9 cellular contexts compared by ENCODE assay signal in genomic region chr9:96478829-96479371, GRCh38. TPM values are rescaled to one million over a fixed set of nuclear protein-coding genes. Genes with fewer than 3 reads are reported as not detected.
DNase-seq lines count a peak whose midpoint lies in the region; ATAC-seq and FAIRE-seq lines count a peak whose summit lies in the region.
"Had no signal": no experiment of that assay in that cellular context is flagged by ENCODE, and none has a peak within 500 bp of the region (broad histone marks: within the 10 kb centered on the region; RNA-seq: fewer than 3 reads in every experiment).

No MANE protein-coding gene starts in this region.

- intact Hi-C loops in activated T-helper 1 cell treated with anti-CD3 and anti-CD28 coated beads, Interleukin-12 subunit alpha, Interleukin-12 subunit beta, Interleukin-2, Interleukin-4 antibody, amounts not matched to agents 30 ng/mL and 10 ng/mL and 1 ng/mL, durations not matched to agents 14 hours and 24 hours and 36 hours (cut with micrococcal nuclease) = loop anchor here (1.0 to 5.0 kb wide), 4 partner anchors 12 to 87 kb away; partner anchors contain the start of gene ZNF367

- peak overlapping the region; percentile 50 for H3K27ac Mint-ChIP-seq in activated T-helper 1 cell treated with anti-CD3 and anti-CD28 coated beads, Interleukin-12 subunit alpha, Interleukin-12 subunit beta, Interleukin-2, Interleukin-4 antibody, amounts not matched to agents 30 ng/mL and 10 ng/mL and 1 ng/mL, durations not matched to agents 14 hours and 24 hours and 36 hours

- peak; percentile 13 for DNase-seq in stimulated activated naive CD4-positive, alpha-beta T cell treated with Interleukin-2 at 50 U/mL for 16 hours (lab: John Stamatoyannopoulos, UW)
- DNase-seq in stimulated activated naive CD4-positive, alpha-beta T cell (lab: John Stamatoyannopoulos, UW) = no peak
- no peak for DNase-seq in activated T-helper 1 cell treated with anti-CD3 and anti-CD28 coated beads, Interleukin-12 subunit alpha, Interleukin-12 subunit beta, Interleukin-2, Interleukin-4 antibody, amounts not matched to agents 30 ng/mL and 10 ng/mL and 1 ng/mL, durations not matched to agents 14 hours and 24 hours and 36 hours (ENCODE audit: low spot score)
- DNase-seq in ureter (ENCODE audit: low spot score) = peak; percentile 28
- DNase-seq in NCI-H187 (lab: John Stamatoyannopoulos, UW) = no peak
- DNase-seq in GM19239 (ENCODE audit: insufficient read length, low spot score) = no peak
- DNase-seq in activated effector memory CD4-positive, alpha-beta T cell treated with anti-CD3 and anti-CD28 coated beads, Interleukin-2, amount 50 U/mL, for 16 hours = no peak
- DNase-seq: cerebellar nuclear complex had no signal

- no peaks in the 10 kb centered on the region for H3K9me3 Mint-ChIP-seq in activated T-helper 1 cell treated with anti-CD3 and anti-CD28 coated beads, Interleukin-12 subunit alpha, Interleukin-12 subunit beta, Interleukin-2, Interleukin-4 antibody, amounts not matched to agents 30 ng/mL and 10 ng/mL and 1 ng/mL, durations not matched to agents 14 hours and 24 hours and 36 hours

- peaks cover 16% of the 10 kb centered on the region for H3K36me3 Mint-ChIP-seq in activated T-helper 1 cell treated with anti-CD3 and anti-CD28 coated beads, Interleukin-12 subunit alpha, Interleukin-12 subunit beta, Interleukin-2, Interleukin-4 antibody, amounts not matched to agents 30 ng/mL and 10 ng/mL and 1 ng/mL, durations not matched to agents 14 hours and 24 hours and 36 hours (ENCODE audit: low read depth)

- H3K4me1 Mint-ChIP-seq in activated T-helper 1 cell treated with anti-CD3 and anti-CD28 coated beads, Interleukin-12 subunit alpha, Interleukin-12 subunit beta, Interleukin-2, Interleukin-4 antibody, amounts not matched to agents 30 ng/mL and 10 ng/mL and 1 ng/mL, durations not matched to agents 14 hours and 24 hours and 36 hours (ENCODE audit: low read depth) = peaks cover 19% of the 10 kb centered on the region

- peak; percentile 82 for ATAC-seq in HG03039 (IDR thresholded peaks at IDR 0.05; ENCODE audit: unreplicated experiment)

- H3K27me3 Mint-ChIP-seq in activated T-helper 1 cell treated with anti-CD3 and anti-CD28 coated beads, Interleukin-12 subunit alpha, Interleukin-12 subunit beta, Interleukin-2, Interleukin-4 antibody, amounts not matched to agents 30 ng/mL and 10 ng/mL and 1 ng/mL, durations not matched to agents 14 hours and 24 hours and 36 hours (ENCODE audit: insufficient read depth) = no peaks in the 10 kb centered on the region

- FAIRE-seq in GM19239 (lab: Jason Lieb, UNC) = no peak

- H3K4me3 Mint-ChIP-seq in activated T-helper 1 cell treated with anti-CD3 and anti-CD28 coated beads, Interleukin-12 subunit alpha, Interleukin-12 subunit beta, Interleukin-2, Interleukin-4 antibody, amounts not matched to agents 30 ng/mL and 10 ng/mL and 1 ng/mL, durations not matched to agents 14 hours and 24 hours and 36 hours = no peak overlapping the region

RNA-seq across cellular contexts. Expression of gene HABP4, which starts 28.9 kb away (rescaled TPM):
- 10.8 and 11.1 TPM in 2 replicates for total RNA-seq in activated T-helper 1 cell treated with anti-CD3 and anti-CD28 coated beads, Interleukin-12 subunit alpha, Interleukin-12 subunit beta, Interleukin-2, Interleukin-4 antibody, amounts not matched to agents 30 ng/mL and 10 ng/mL and 1 ng/mL, durations not matched to agents 14 hours and 24 hours and 36 hours
- total RNA-seq in ureter = 13.4 TPM

Comparison
In these comparisons a context has a peak if more than half of its experiments do, and no peak if none do; other contexts are left out.
1. DNase-seq: peak in stimulated activated naive CD4-positive, alpha-beta T cell treated with Interleukin-2 at 50 U/mL for 16 hours (single experiment) and ureter (single experiment); none in stimulated activated naive CD4-positive, alpha-beta T cell (0 of 6), activated T-helper 1 cell treated with anti-CD3 and anti-CD28 coated beads, Interleukin-12 subunit alpha, Interleukin-12 subunit beta, Interleukin-2, Interleukin-4 antibody, amounts not matched to agents 30 ng/mL and 10 ng/mL and 1 ng/mL, durations not matched to agents 14 hours and 24 hours and 36 hours (single experiment), NCI-H187 (0 of 2), GM19239 (single experiment) and activated effector memory CD4-positive, alpha-beta T cell treated with anti-CD3 and anti-CD28 coated beads, Interleukin-2, amount 50 U/mL, for 16 hours (single experiment).